Comparison of ENCODE assay signal across 16 cellular contexts in the genomic region with DNA sequence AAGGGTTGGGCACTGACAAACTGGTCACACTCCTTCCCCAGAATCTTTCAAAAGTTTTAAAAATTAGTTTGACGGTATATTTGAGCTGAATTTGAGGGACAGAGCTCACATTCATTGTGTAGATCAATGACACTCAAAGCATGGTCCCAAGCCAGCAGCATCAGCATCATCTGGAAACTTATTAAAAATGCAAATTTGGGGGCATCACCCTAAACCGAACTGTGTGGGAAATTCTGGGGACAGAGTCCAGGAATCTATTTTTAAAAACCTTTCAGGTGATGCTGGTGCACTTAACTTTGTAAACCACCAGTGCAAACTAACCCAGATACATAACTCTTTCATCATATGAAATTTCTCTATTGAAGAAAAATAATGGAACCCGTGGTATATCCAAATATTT. TPM values are rescaled to one million over a fixed set of nuclear protein-coding genes. Genes with fewer than 3 reads are reported as not detected.
A peak's percentile ranks its signal among the peaks of the same experiment; 100 is the strongest.
DNase-seq lines count a peak whose midpoint lies in the region; ATAC-seq and TF ChIP-seq lines count a peak whose summit lies in the region.
"Had no signal": no experiment of that assay in that cellular context is flagged by ENCODE, and none has a peak within 500 bp of the region (broad histone marks: within the 10 kb centered on the region; RNA-seq: fewer than 3 reads in every experiment).

No MANE protein-coding gene starts in this region.

- intact Hi-C loops in Caco-2 (cut with micrococcal nuclease; ENCODE audit: unreplicated experiment): no loop called here

- H4K20me1 ChIP-seq in OCI-LY3 (ENCODE audit: insufficient read depth, low read length): no peaks in the 10 kb centered on the region

- CTCF ChIA-PET in Caco-2 (lab: Charles Lee): no interaction called here

- no peaks in the 10 kb centered on the region for H3K9me3 Mint-ChIP-seq in Caco-2 (ENCODE audit: unreplicated experiment)
- H3K9me3 Mint-ChIP-seq: CD4-positive, alpha-beta T cell; GM23338 had no signal

- H3K4me1 Mint-ChIP-seq in Caco-2 (ENCODE audit: low read depth, unreplicated experiment): no peaks in the 10 kb centered on the region
- H3K4me1 Mint-ChIP-seq: B cell, GM23338 had no signal

- no peak overlapping the region for H3K4me3 Mint-ChIP-seq in Caco-2 (ENCODE audit: unreplicated experiment)
- H3K4me3 Mint-ChIP-seq: B cell; CD4-positive, alpha-beta T cell; GM23338 had no signal

- H3K27me3 Mint-ChIP-seq in Caco-2 (ENCODE audit: insufficient read depth, unreplicated experiment): no peaks in the 10 kb centered on the region

- POLR2A ChIA-PET in Caco-2 (lab: Charles Lee): no interaction called here

- BruUV-seq in Caco-2 (replicated peaks; lab: Mats Ljungman, UMichigan): no TSS peak

- H3K27me3 ChIP-seq in OCI-LY3 (ENCODE audit: low read depth, low read length) (peaks cover 11% of the 10 kb centered on the region; the same call in 1 of the 2 replicates), Caco-2 (replicated peaks; ENCODE audit: control insufficient read depth, insufficient read depth, low read length) (no peaks in the 10 kb centered on the region)

- H3K36me3 Mint-ChIP-seq in Caco-2 (ENCODE audit: insufficient read depth, unreplicated experiment): no peaks in the 10 kb centered on the region

- H3K79me2 ChIP-seq in OCI-LY3 (ENCODE audit: low read length): no peaks in the 10 kb centered on the region

- H3K4me3 ChIP-seq in OCI-LY3 (ENCODE audit: low read length) (0 out of 2 replicates have a peak overlapping the region, but pooled peaks have one; percentile 3), Caco-2 (ENCODE audit: low read depth, low read length) (no peak overlapping the region)
- H3K4me3 ChIP-seq: GM23338 had no signal

- H3K9me3 ChIP-seq in OCI-LY3 (ENCODE audit: insufficient read depth, low read length) (no peaks in the 10 kb centered on the region), Caco-2 (no peaks in the 10 kb centered on the region)

- no peaks in the 10 kb centered on the region for H3K36me3 ChIP-seq in OCI-LY3 (replicated peaks; ENCODE audit: low read depth, low read length)
- no peaks in the 10 kb centered on the region for H3K36me3 ChIP-seq in Caco-2 (ENCODE audit: control insufficient read depth, insufficient read depth, low read length)

- H3K9ac ChIP-seq in OCI-LY3 (ENCODE audit: low read length): no peak overlapping the region
- H3K9ac ChIP-seq: KMS-11 had no signal

- DNase-seq in Caco-2 (no peak), cerebellar cortex (ENCODE audit: low spot score) (no peak)
- DNase-seq: C1 segment of cervical spinal cord; CD4-positive, alpha-beta T cell; DMS79; H7 had no signal

- ATAC-seq in GM18867 (IDR thresholded peaks at IDR 0.05; ENCODE audit: unreplicated experiment) (peak; percentile 37), GM19463 (IDR thresholded peaks at IDR 0.05; ENCODE audit: unreplicated experiment) (peak; percentile 81), HG03378 (IDR thresholded peaks at IDR 0.05; ENCODE audit: unreplicated experiment) (no peak), GM18907 (IDR thresholded peaks at IDR 0.05; ENCODE audit: unreplicated experiment) (no peak)
- ATAC-seq: GM23338, HepG2 had no signal

- no peak overlapping the region for H3K27ac Mint-ChIP-seq in Caco-2 (ENCODE audit: unreplicated experiment)
- H3K27ac Mint-ChIP-seq: B cell; CD4-positive, alpha-beta T cell; GM23338 had no signal

- H3K4me1 ChIP-seq in OCI-LY3 (ENCODE audit: low read length) (peaks cover 51% of the 10 kb centered on the region), Caco-2 (no peaks in the 10 kb centered on the region)

- H3K4me2 ChIP-seq in OCI-LY3 (ENCODE audit: low read length): peak overlapping the region; percentile 45
- H3K4me2 ChIP-seq: GM23338, KMS-11 had no signal

- TF ChIP-seq CTCF in OCI-LY3 (IDR thresholded peaks at IDR 0.05; ENCODE audit: low read depth, low read length) (no peak), Caco-2 (IDR thresholded peaks at IDR 0.05; ENCODE audit: insufficient read depth in 1 of 2, low read depth in 1 of 2, low read length in 1 of 2, severe bottlenecking in 1 of 2, unreplicated experiment in 1 of 2) (no peak)

- H2AFZ ChIP-seq in OCI-LY3 (ENCODE audit: low read depth, low read length): no peak overlapping the region
- H2AFZ ChIP-seq: GM23338 had no signal

- peak overlapping the region; percentile 74 for H3K27ac ChIP-seq in OCI-LY3 (ENCODE audit: low read length)
- H3K27ac ChIP-seq: KMS-11 had no signal

RNA-seq across cellular contexts. Expression of gene MTAP, which starts 58.1 kb away (rescaled TPM):
- 42.5 and 53.3 TPM in 2 replicates for total RNA-seq in Caco-2 (2022)
- total RNA-seq: A172 had no signal

Comparison
In these comparisons a context has a peak if more than half of its experiments do, and no peak if none do; other contexts are left out.
1. ATAC-seq: peak in GM18867 (single experiment) and GM19463 (single experiment); none in HG03378 (single experiment) and GM18907 (single experiment).